In the genomic region with DNA sequence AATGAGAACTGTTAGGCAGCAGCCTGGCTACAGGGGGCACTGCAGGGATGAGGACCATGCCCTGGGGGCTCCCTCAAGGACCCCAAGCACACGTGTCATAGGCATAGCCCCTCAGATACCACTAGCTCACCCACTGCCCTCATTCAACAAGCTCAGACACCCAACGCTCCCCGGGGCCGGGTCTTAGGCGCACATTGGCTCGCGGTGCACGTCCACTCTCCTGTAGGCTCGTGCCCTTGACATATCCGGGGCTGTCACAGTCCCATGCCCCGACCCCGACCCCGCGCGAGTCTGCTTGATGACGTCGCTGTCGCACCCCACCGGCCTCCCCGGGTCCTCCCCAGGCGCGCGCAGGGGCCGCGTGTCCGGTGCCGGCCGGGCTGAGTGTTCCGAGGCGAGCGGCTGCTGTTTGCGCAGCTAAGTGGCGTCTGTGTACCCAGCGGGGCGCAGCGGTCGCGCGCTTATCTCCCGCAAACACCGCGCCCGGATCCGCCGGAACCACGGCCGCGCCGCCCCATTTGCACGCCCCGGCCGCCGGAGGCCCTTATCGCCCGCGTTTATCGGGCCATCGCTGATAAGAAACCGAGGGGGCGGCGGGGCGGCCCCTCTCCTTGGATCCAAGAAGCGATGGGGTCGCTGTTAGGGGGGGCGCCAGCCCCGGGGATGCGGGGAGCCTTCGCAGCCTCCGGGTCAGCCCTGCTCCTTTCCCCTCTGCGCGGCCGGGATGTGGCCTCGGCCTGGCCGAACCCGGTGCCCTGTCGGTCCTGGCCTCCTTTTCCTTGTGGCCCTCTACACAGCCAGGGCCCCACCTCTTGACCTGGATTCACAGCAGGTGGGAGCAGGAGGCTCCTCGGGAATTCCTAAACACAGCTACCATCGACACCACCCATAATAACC, we compare ENCODE assay signal across 2 cellular contexts.
A peak's percentile ranks its signal among the peaks of the same experiment; 100 is the strongest.
TF ChIP-seq lines count a peak whose summit lies in the region.

No MANE protein-coding gene starts in this region.

TF ChIP-seq in Ishikawa, 13 proteins besides CTCF, POLR2A, EP300 and RAD21:
- no peak for TF ChIP-seq YY1 (IDR thresholded peaks at IDR 0.05; ENCODE audit: low read depth)
- TF ChIP-seq, protein P1, sequence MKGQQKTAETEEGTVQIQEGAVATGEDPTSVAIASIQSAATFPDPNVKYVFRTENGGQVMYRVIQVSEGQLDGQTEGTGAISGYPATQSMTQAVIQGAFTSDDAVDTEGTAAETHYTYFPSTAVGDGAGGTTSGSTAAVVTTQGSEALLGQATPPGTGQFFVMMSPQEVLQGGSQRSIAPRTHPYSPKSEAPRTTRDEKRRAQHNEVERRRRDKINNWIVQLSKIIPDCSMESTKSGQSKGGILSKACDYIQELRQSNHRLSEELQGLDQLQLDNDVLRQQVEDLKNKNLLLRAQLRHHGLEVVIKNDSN (IDR thresholded peaks at IDR 0.05) = no peak
- no peak for TF ChIP-seq NFIC (IDR thresholded peaks at IDR 0.05)
- TF ChIP-seq TAF1 (IDR thresholded peaks at IDR 0.05; ENCODE audit: low read depth) = no peak
- TF ChIP-seq TEAD4 (IDR thresholded peaks at IDR 0.05) = no peak
- TF ChIP-seq, protein P2, sequence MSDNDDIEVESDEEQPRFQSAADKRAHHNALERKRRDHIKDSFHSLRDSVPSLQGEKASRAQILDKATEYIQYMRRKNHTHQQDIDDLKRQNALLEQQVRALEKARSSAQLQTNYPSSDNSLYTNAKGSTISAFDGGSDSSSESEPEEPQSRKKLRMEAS (IDR thresholded peaks at IDR 0.05) = 0 out of 2 replicates have a peak, but pooled peaks have one; percentile 20
- TF ChIP-seq ZBTB7A (IDR thresholded peaks at IDR 0.05; ENCODE audit: low read depth) = no peak

TF ChIP-seq in H1, 55 proteins besides CTCF, POLR2A, EP300 and RAD21:
- TF ChIP-seq HDAC6 (IDR thresholded peaks at IDR 0.05; ENCODE audit: low read depth, low read length) (no peak), ASH2L (IDR thresholded peaks at IDR 0.05; ENCODE audit: low read length) (peak; percentile 66), SIX5 (IDR thresholded peaks at IDR 0.05; ENCODE audit: low read depth, low read length) (no peak), SIRT6 (IDR thresholded peaks at IDR 0.05; ENCODE audit: low read length) (no peak), GABPA (IDR thresholded peaks at IDR 0.05; ENCODE audit: borderline replicate concordance, insufficient read depth, low read length) (peak; percentile 57; the same call in 1 of the 2 replicates), MAFK (IDR thresholded peaks at IDR 0.05; ENCODE audit: low read depth, low read length) (no peak), CHD2 (IDR thresholded peaks at IDR 0.05; ENCODE audit: low read length) (0 out of 2 replicates have a peak, but pooled peaks have one; percentile 11), BACH1 (IDR thresholded peaks at IDR 0.05; ENCODE audit: low read length) (no peak), TBP (IDR thresholded peaks at IDR 0.05; ENCODE audit: low read depth, low read length) (0 out of 2 replicates have a peak, but pooled peaks have one; percentile 16), BCL11A (IDR thresholded peaks at IDR 0.05; ENCODE audit: low read depth in 2 of 2, low read length in 2 of 2) (no peak), TCF12 (IDR thresholded peaks at IDR 0.05; ENCODE audit: low read depth, low read length) (no peak), SIN3A (conservative IDR thresholded peaks at IDR 0.05 in 1 of 2, IDR thresholded peaks at IDR 0.05 in 1 of 2; ENCODE audit: low read depth in 1 of 2, low read length in 2 of 2) (peak; percentile 16 to 82; a peak in 2 of 4 replicates), HDAC2 (IDR thresholded peaks at IDR 0.05; ENCODE audit: borderline replicate concordance in 1 of 2, low read depth in 2 of 2, low read length in 2 of 2) (peak in 1 of 2 experiments; percentile 80; a peak in 1 of 4 replicates), YY1 (IDR thresholded peaks at IDR 0.05; ENCODE audit: low read depth, low read length) (no peak), NANOG (IDR thresholded peaks at IDR 0.05; ENCODE audit: insufficient read depth, low read depth, low read length, poor library complexity, severe bottlenecking) (no peak), FOSL1 (IDR thresholded peaks at IDR 0.05; ENCODE audit: insufficient read depth, low read depth, low read length) (no peak), RFX5 (IDR thresholded peaks at IDR 0.05; ENCODE audit: borderline replicate concordance, low read depth, low read length) (0 out of 2 replicates have a peak, but pooled peaks have one; percentile 30), PHF8 (conservative IDR thresholded peaks at IDR 0.05; ENCODE audit: low read depth, low read length) (peak; percentile 17; the same call in 1 of the 2 replicates), SP4 (IDR thresholded peaks at IDR 0.05; ENCODE audit: low read length) (no peak), SP1 (IDR thresholded peaks at IDR 0.05; ENCODE audit: low read depth, low read length) (peak; percentile 90), TEAD4 (IDR thresholded peaks at IDR 0.05; ENCODE audit: low read depth, low read length) (0 out of 2 replicates have a peak, but pooled peaks have one; percentile 1), CBX5 (IDR thresholded peaks at IDR 0.05; ENCODE audit: low read depth, low read length) (no peak), CTBP2 (IDR thresholded peaks at IDR 0.05; ENCODE audit: borderline replicate concordance, insufficient read depth, insufficient read length, low read length) (no peak), NRF1 (IDR thresholded peaks at IDR 0.05; ENCODE audit: low read depth, low read length) (no peak), KDM4A (IDR thresholded peaks at IDR 0.05; ENCODE audit: low read depth, low read length, severe bottlenecking) (peak; percentile 98), CHD1 (IDR thresholded peaks at IDR 0.05; ENCODE audit: low read depth, low read length) (no peak), CREB1 (IDR thresholded peaks at IDR 0.05) (peak; percentile 77), SAP30 (IDR thresholded peaks at IDR 0.05; ENCODE audit: insufficient read depth, insufficient replicate concordance, low read length) (peak; percentile 78), CEBPB (IDR thresholded peaks at IDR 0.05; ENCODE audit: low read depth, low read length) (no peak), EGR1 (IDR thresholded peaks at IDR 0.05; ENCODE audit: borderline replicate concordance, low read depth, low read length) (0 out of 2 replicates have a peak, but pooled peaks have one; percentile 19), RXRA (IDR thresholded peaks at IDR 0.05; ENCODE audit: insufficient read depth, low read depth, low read length) (no peak), EZH2 (IDR thresholded peaks at IDR 0.05; ENCODE audit: low read depth, low read length, severe bottlenecking) (no peak), SUZ12 (IDR thresholded peaks at IDR 0.05; ENCODE audit: low read length) (peak; percentile 49; the same call in 1 of the 2 replicates)
- TF ChIP-seq, protein P3, sequence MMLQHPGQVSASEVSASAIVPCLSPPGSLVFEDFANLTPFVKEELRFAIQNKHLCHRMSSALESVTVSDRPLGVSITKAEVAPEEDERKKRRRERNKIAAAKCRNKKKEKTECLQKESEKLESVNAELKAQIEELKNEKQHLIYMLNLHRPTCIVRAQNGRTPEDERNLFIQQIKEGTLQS (IDR thresholded peaks at IDR 0.05; ENCODE audit: insufficient read depth, low read depth, low read length) = no peak
- TF ChIP-seq, protein P4, sequence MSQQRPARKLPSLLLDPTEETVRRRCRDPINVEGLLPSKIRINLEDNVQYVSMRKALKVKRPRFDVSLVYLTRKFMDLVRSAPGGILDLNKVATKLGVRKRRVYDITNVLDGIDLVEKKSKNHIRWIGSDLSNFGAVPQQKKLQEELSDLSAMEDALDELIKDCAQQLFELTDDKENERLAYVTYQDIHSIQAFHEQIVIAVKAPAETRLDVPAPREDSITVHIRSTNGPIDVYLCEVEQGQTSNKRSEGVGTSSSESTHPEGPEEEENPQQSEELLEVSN (IDR thresholded peaks at IDR 0.05) = no peak
- TF ChIP-seq, protein P2 (IDR thresholded peaks at IDR 0.05) = peak; percentile 74
